ENCODE assay signal across 8 cellular contexts in genomic region chr7:37921340-37921805, GRCh38. TPM values are rescaled to one million over a fixed set of nuclear protein-coding genes. Genes with fewer than 3 reads are reported as not detected.
DNase-seq lines count a peak whose midpoint lies in the region; ATAC-seq, FAIRE-seq and TF ChIP-seq lines count a peak whose summit lies in the region.

No MANE protein-coding gene starts in this region.

- H3K9me3 ChIP-seq in body of pancreas (no peaks in the 10 kb centered on the region), kidney (ENCODE audit: control insufficient read depth in 1 of 2, low read length in 2 of 2) (no peaks in the 10 kb centered on the region)

- 0 out of 2 replicates have a peak, but pooled peaks have one; percentile 21 for TF ChIP-seq CTCF in GM12875 (IDR thresholded peaks at IDR 0.05; ENCODE audit: borderline replicate concordance, insufficient read depth, low read depth, low read length)
- no peak for TF ChIP-seq CTCF in body of pancreas (IDR thresholded peaks at IDR 0.05)
- no peak for TF ChIP-seq CTCF in kidney (IDR thresholded peaks at IDR 0.05; ENCODE audit: borderline replicate concordance, extremely low read depth, insufficient read depth)

- H3K27ac ChIP-seq in body of pancreas: peak overlapping the region; percentile 91 to 96 (median 93)
- peak overlapping the region in 1 of 2 donors; percentile 61 for H3K27ac ChIP-seq in kidney (ENCODE audit: low read depth in 2 of 2, low read length in 2 of 2)

- no peaks in the 10 kb centered on the region for H3K36me3 ChIP-seq in body of pancreas (replicated peaks in 1 of 2; ENCODE audit: insufficient read depth in 1 of 2, low read depth in 2 of 2)
- no peaks in the 10 kb centered on the region for H3K36me3 ChIP-seq in kidney (ENCODE audit: control insufficient read depth in 1 of 2, insufficient read depth in 2 of 2, low read length in 2 of 2)

- 0 to 2% methylated on average over 17 of the region's 17 CpGs for WGBS in body of pancreas, 2 donors

- FAIRE-seq in A204.1 (lab: Jason Lieb, UNC) (peak; percentile 47), kidney (lab: Jason Lieb, UNC) (no peak)

- H3K27me3 ChIP-seq in body of pancreas: no peaks in the 10 kb centered on the region

- DNase-seq in NCI-H526 treated with DMSO at 0.1 percent for 48 hours (lab: John Stamatoyannopoulos, UW) (peak; percentile 15), body of pancreas (peak; percentile 41 to 67 (median 57)), kidney (peak; percentile 63), NCI-H1436 (lab: John Stamatoyannopoulos, UW) (no peak)
- DNase-seq in stimulated activated naive CD8-positive, alpha-beta T cell treated with anti-CD3 and anti-CD28 coated beads, Interleukin-15, Interleukin-2, amounts not matched to agents 100 U/mL and 50 U/mL, for 24 hours: peak; percentile 33

- peaks cover 42% of the 10 kb centered on the region for H3K4me1 ChIP-seq in body of pancreas
- H3K4me1 ChIP-seq in kidney (ENCODE audit: control insufficient read depth in 1 of 2, insufficient read depth in 1 of 2, low read depth in 1 of 2, low read length in 2 of 2): peaks cover 0 to 3% of the 10 kb centered on the region in 2 donors

- H3K4me3 ChIP-seq in GM12875 (ENCODE audit: low read depth, low read length): peak overlapping the region; percentile 26
- H3K4me3 ChIP-seq in body of pancreas: peak overlapping the region; percentile 74 to 93
- H3K4me3 ChIP-seq in kidney (ENCODE audit: low read length in 2 of 2): peak overlapping the region; percentile 57 to 73

- ATAC-seq in HG02981 (IDR thresholded peaks at IDR 0.05; ENCODE audit: unreplicated experiment) (peak; percentile 39), body of pancreas (peak; percentile 35)
- peak; percentile 69 for ATAC-seq in stimulated activated naive CD8-positive, alpha-beta T cell treated with anti-CD3 and anti-CD28 coated beads, Interleukin-15, Interleukin-2, amounts not matched to agents 100 U/mL and 50 U/mL, for 24 hours

- peak overlapping the region; percentile 57 to 68 for H3K9ac ChIP-seq in kidney (ENCODE audit: low read length in 2 of 2)

- no peak for TF ChIP-seq POLR2A in body of pancreas (IDR thresholded peaks at IDR 0.05)

- intact Hi-C loops in body of pancreas (cut with DNase I) (no loop called here), kidney (cut with DNase I) (no loop called here)

RNA-seq across cellular contexts. Expression of gene EPDR1, which starts 0.9 kb away (rescaled TPM):
- total RNA-seq in body of pancreas: 10 to 100 TPM; 17.6 to 24.7 TPM
- 17.0 TPM for total RNA-seq in kidney
- 25.2 TPM for polyA plus RNA-seq in kidney (ENCODE audit: insufficient read depth, low read depth, low replicate concordance)

RNA-seq across cellular contexts. Expression of gene SFRP4, which starts 4.8 kb away (rescaled TPM):
- total RNA-seq in body of pancreas (1 to 10 TPM; 5.3 to 9.1 TPM), kidney (6.8 TPM)
- polyA plus RNA-seq in kidney (ENCODE audit: insufficient read depth, low read depth, low replicate concordance): 1.5 TPM

Comparison
In these comparisons a context has a peak if more than half of its experiments do, and no peak if none do; other contexts are left out.
1. H3K4me3 ChIP-seq: peak in every context shown above with its lines; median percentile 84 in body of pancreas; 65 in kidney; 26 in GM12875.